ENCODE assay signal across 8 cellular contexts in genomic region chr11:120336641-120337132, GRCh38. TPM values are rescaled to one million over a fixed set of nuclear protein-coding genes. Genes with fewer than 3 reads are reported as not detected.
DNase-seq lines count a peak whose midpoint lies in the region; ATAC-seq and TF ChIP-seq lines count a peak whose summit lies in the region.

No MANE protein-coding gene starts in this region.

- H3K27ac Mint-ChIP-seq in chondrocyte (ENCODE audit: unreplicated experiment) = peak overlapping the region; percentile 96

- no peaks in the 10 kb centered on the region for H3K79me2 ChIP-seq in SU-DHL-6 (ENCODE audit: insufficient read depth, low read length)

- H3K4me3 ChIP-seq in SU-DHL-6 (ENCODE audit: insufficient read depth, low read length, poor library complexity, severe bottlenecking) (peak overlapping the region; percentile 88), lower leg skin (ENCODE audit: low read depth, poor library complexity, severe bottlenecking) (peak overlapping the region; percentile 64)

- TF ChIP-seq CTCF in SU-DHL-6 (IDR thresholded peaks at IDR 0.05; ENCODE audit: insufficient read depth, low read length, poor library complexity, severe bottlenecking) (no peak), chondrocyte (IDR thresholded peaks at IDR 0.05) (no peak), lower leg skin (IDR thresholded peaks at IDR 0.05) (no peak)

- no peak overlapping the region for H3K27ac ChIP-seq in SU-DHL-6 (ENCODE audit: low read depth, low read length)

- H3K27me3 Mint-ChIP-seq in chondrocyte (ENCODE audit: low read depth) = no peaks in the 10 kb centered on the region

- peaks cover 63% of the 10 kb centered on the region for H3K4me1 Mint-ChIP-seq in chondrocyte (ENCODE audit: low read depth)

- peaks cover 16% of the 10 kb centered on the region for H3F3A ChIP-seq in SU-DHL-6 (ENCODE audit: insufficient read depth)

- no peak for TF ChIP-seq POLR2A in lower leg skin (IDR thresholded peaks at IDR 0.05)

- peaks cover 28% of the 10 kb centered on the region for H4K20me1 ChIP-seq in SU-DHL-6 (ENCODE audit: low read depth, low read length)

- peak; percentile 35 for DNase-seq in activated T-cell treated with anti-CD3 and anti-CD28 coated beads for 48 hours (ENCODE audit: low read depth)
- DNase-seq in activated T-cell treated with anti-CD3 and anti-CD28 coated beads, Interleukin-2, amount 50 U/mL, for 1 hour = no peak
- peak; percentile 93 for DNase-seq in chondrocyte (ENCODE audit: low spot score)
- DNase-seq in lower leg skin (ENCODE audit: low spot score in 2 of 2) = peak; percentile 44 to 93
- DNase-seq in stimulated activated naive CD8-positive, alpha-beta T cell treated with anti-CD3 and anti-CD28 coated beads, Interleukin-15, Interleukin-2, amounts not matched to agents 100 U/mL and 50 U/mL, for 24 hours = peak; percentile 54
- DNase-seq in MV-4-11 (lab: John Stamatoyannopoulos, UW) = no peak

- no peaks in the 10 kb centered on the region for H3K27me3 ChIP-seq in SU-DHL-6 (ENCODE audit: low read length)

- H2AFZ ChIP-seq in SU-DHL-6 (ENCODE audit: low read depth, low read length, severe bottlenecking) = peak overlapping the region; percentile 91

- peak overlapping the region; percentile 70 for H3K9ac ChIP-seq in SU-DHL-6 (ENCODE audit: low read length)

- no peaks in the 10 kb centered on the region for H3K9me2 ChIP-seq in SU-DHL-6 (replicated peaks; ENCODE audit: insufficient read depth, low read length)

- WGBS in lower leg skin, 2 donors = 0% methylated on average over 20 to 39 of the region's 47 CpGs

- H3K9me3 Mint-ChIP-seq in chondrocyte (ENCODE audit: low read depth) = no peaks in the 10 kb centered on the region

- no peaks in the 10 kb centered on the region for H3K36me3 Mint-ChIP-seq in chondrocyte (ENCODE audit: low read depth)

- H3K4me2 ChIP-seq in SU-DHL-6 (ENCODE audit: low read depth, low read length, poor library complexity, severe bottlenecking) = peak overlapping the region; percentile 96

- no peaks in the 10 kb centered on the region for H3K9me3 ChIP-seq in SU-DHL-6 (ENCODE audit: insufficient read depth, low read length)

- ATAC-seq in HG03095 (IDR thresholded peaks at IDR 0.05; ENCODE audit: unreplicated experiment) = peak; percentile 31
- peak; percentile 10 for ATAC-seq in stimulated activated naive CD8-positive, alpha-beta T cell treated with anti-CD3 and anti-CD28 coated beads, Interleukin-15, Interleukin-2, amounts not matched to agents 100 U/mL and 50 U/mL, for 24 hours

- H3K4me3 Mint-ChIP-seq in chondrocyte (ENCODE audit: unreplicated experiment) = peak overlapping the region; percentile 99

- no peaks in the 10 kb centered on the region for H3K36me3 ChIP-seq in SU-DHL-6 (ENCODE audit: low read length)

- intact Hi-C loops in lower leg skin (cut with DNase I; ENCODE audit: low total_unique reads) = no loop called here

RNA-seq across cellular contexts. Expression of gene ARHGEF12, which starts 0.5 kb away (rescaled TPM):
- total RNA-seq in chondrocyte (71.9 to 93.3 TPM (median 74.2 TPM) in 3 replicates), lower leg skin (100 to 1,000 TPM; 124 to 153 (median 132) TPM)

RNA-seq across cellular contexts. Expression of gene TLCD5, which starts 11.6 kb away (rescaled TPM):
- total RNA-seq in chondrocyte (8.8 to 10.5 TPM (median 9.8 TPM) in 3 replicates), lower leg skin (1 to 10 TPM in 3 of 4 donors, under 1 TPM in 1; 0.72 to 1.7 (median 1.5) TPM)

Comparison
In these comparisons a context has a peak if more than half of its experiments do, and no peak if none do; other contexts are left out.
1. DNase-seq: peak in activated T-cell treated with anti-CD3 and anti-CD28 coated beads for 48 hours (single experiment), chondrocyte (single experiment), lower leg skin (2 of 2) and stimulated activated naive CD8-positive, alpha-beta T cell treated with anti-CD3 and anti-CD28 coated beads, Interleukin-15, Interleukin-2, amounts not matched to agents 100 U/mL and 50 U/mL, for 24 hours (single experiment); none in activated T-cell treated with anti-CD3 and anti-CD28 coated beads, Interleukin-2, amount 50 U/mL, for 1 hour (single experiment) and MV-4-11 (single experiment).